In genomic region chr10:1347962-1348772, GRCh38 we compare ENCODE assay signal across 1 cellular context.
TF ChIP-seq lines count a peak whose summit lies in the region.

No MANE protein-coding gene starts in this region.

TF ChIP-seq in WTC11, 78 proteins besides CTCF, POLR2A, EP300 and RAD21:
- TF ChIP-seq ZNF281 (CRISPR knock-in tag; IDR thresholded peaks at IDR 0.05) (no peak), ZNF263 (CRISPR knock-in tag; IDR thresholded peaks at IDR 0.05; ENCODE audit: low read depth) (no peak), GRHL2 (CRISPR knock-in tag; IDR thresholded peaks at IDR 0.05; ENCODE audit: insufficient replicate concordance, severe bottlenecking) (no peak), MYBL2 (CRISPR knock-in tag; IDR thresholded peaks at IDR 0.05) (no peak), NR2C2 (CRISPR knock-in tag; IDR thresholded peaks at IDR 0.05) (no peak), ZBTB43 (CRISPR knock-in tag; IDR thresholded peaks at IDR 0.05) (no peak), NFYB (CRISPR knock-in tag; conservative IDR thresholded peaks at IDR 0.05; ENCODE audit: low read depth) (no peak), SP1 (CRISPR knock-in tag; conservative IDR thresholded peaks at IDR 0.05) (no peak), E2F5 (CRISPR knock-in tag; IDR thresholded peaks at IDR 0.05) (no peak), USF1 (CRISPR knock-in tag; IDR thresholded peaks at IDR 0.05) (no peak), OVOL2 (CRISPR knock-in tag; IDR thresholded peaks at IDR 0.05; ENCODE audit: borderline replicate concordance) (no peak)
